ENCODE assay signal across 28 cellular contexts in genomic region chr6:33843696-33844121, GRCh38. TPM values are rescaled to one million over a fixed set of nuclear protein-coding genes. Genes with fewer than 3 reads are reported as not detected.
DNase-seq lines count a peak whose midpoint lies in the region; ATAC-seq, FAIRE-seq and TF ChIP-seq lines count a peak whose summit lies in the region.
"Had no signal": no experiment of that assay in that cellular context is flagged by ENCODE, and none has a peak within 500 bp of the region (broad histone marks: within the 10 kb centered on the region; RNA-seq: fewer than 3 reads in every experiment).

No MANE protein-coding gene starts in this region.

- H3K4me2 ChIP-seq in IMR-90 (ENCODE audit: low read depth, low read length): no peak overlapping the region
- H3K4me2 ChIP-seq: BLaER1 had no signal

- no peak overlapping the region for H4K8ac ChIP-seq in IMR-90 (ENCODE audit: low read depth in 2 of 2, low read length in 2 of 2)

- H3K27ac ChIP-seq in IMR-90 (ENCODE audit: insufficient read depth, low read length): no peak overlapping the region
- H3K27ac ChIP-seq: BLaER1 had no signal

- no peak for FAIRE-seq in D721Med (lab: Jason Lieb, UNC)
- FAIRE-seq: GM12891, GM19239 had no signal

- no peak overlapping the region for H3K14ac ChIP-seq in IMR-90 (replicated peaks; ENCODE audit: low read depth, low read length)

- no peak overlapping the region for H4K5ac ChIP-seq in IMR-90 (ENCODE audit: low read depth, low read length)

- no peak overlapping the region for H3K56ac ChIP-seq in IMR-90 (ENCODE audit: extremely low read depth, insufficient read depth, low read length)

- intact Hi-C loops in IMR-90 (cut with micrococcal nuclease): no loop called here

- peaks cover 29% of the 10 kb centered on the region for H3K4me1 ChIP-seq in IMR-90 (ENCODE audit: control insufficient read depth, insufficient read depth, low read length)

- no peak overlapping the region for H3K23ac ChIP-seq in IMR-90 (ENCODE audit: low read depth, low read length)

- WGBS in IMR-90 (ENCODE audit: extremely low coverage in 2 of 2, insufficient read length in 1 of 2), 2 experiments: no CpG with 5 or more reads among the region's 9 CpGs

- no peak overlapping the region for H2AK9ac ChIP-seq in IMR-90 (replicated peaks; ENCODE audit: low read depth, low read length, poor library complexity)

- no peak overlapping the region for H2BK15ac ChIP-seq in IMR-90 (ENCODE audit: low read depth, low read length)

- no TSS peak for BruUV-seq in IMR-90 (replicated peaks; lab: Mats Ljungman, UMichigan)

- no peaks in the 10 kb centered on the region for H4K20me1 ChIP-seq in IMR-90 (ENCODE audit: insufficient read depth, low read length)
- H4K20me1 ChIP-seq: BLaER1 had no signal

- H3K27me3 ChIP-seq in IMR-90 (ENCODE audit: control insufficient read depth, insufficient read depth, low read length): no peaks in the 10 kb centered on the region
- H3K27me3 ChIP-seq: BLaER1 had no signal

- no peak overlapping the region for H3K18ac ChIP-seq in IMR-90 (ENCODE audit: low read depth, low read length)

- no peak overlapping the region for H2BK20ac ChIP-seq in IMR-90 (ENCODE audit: low read depth, low read length)

- no peak overlapping the region for H3K9ac ChIP-seq in IMR-90 (ENCODE audit: low read depth, low read length)
- H3K9ac ChIP-seq: BLaER1 had no signal

- CTCF ChIA-PET in IMR-90 (lab: Yijun Ruan, JAX): no interaction called here

- H3K27me3 Mint-ChIP-seq in mesothelial cell of epicardium (ENCODE audit: low read depth): no peaks in the 10 kb centered on the region
- H3K27me3 Mint-ChIP-seq: CD4-positive, alpha-beta memory T cell had no signal

- TF ChIP-seq RAD21 in IMR-90 (IDR thresholded peaks at IDR 0.05; ENCODE audit: low read length): no peak

- peaks cover 28% of the 10 kb centered on the region for H3K9me1 ChIP-seq in IMR-90 (ENCODE audit: insufficient read depth, low read length)

- DNase-seq in IMR-90 (no peak), amniotic epithelial cell (ENCODE audit: low read depth) (peak; percentile 37), mesothelial cell of epicardium (ENCODE audit: low spot score in 2 of 2, unreplicated experiment in 2 of 2) (no peak), D721Med (ENCODE audit: insufficient read length, low spot score) (no peak)
- DNase-seq: Caco-2; CD4-positive, alpha-beta memory T cell; DND-41; KBM-7; MM.1S; NCI-H1092; NCI-H1436; NCI-H187 treated with DMSO at 0.1 percent for 48 hours; NCI-H2107; NCI-H2227 treated with DMSO at 0.1 percent for 48 hours; NCI-H510A; NCI-H748 treated with DMSO at 0.1 percent for 48 hours; Right ventricle myocardium superior; SW 1271; T-helper 17 cell had no signal

- H3K9me3 ChIP-seq in IMR-90 (ENCODE audit: control insufficient read depth, insufficient read depth, low read length): no peaks in the 10 kb centered on the region
- H3K9me3 ChIP-seq: BLaER1, Caco-2 had no signal

- TF ChIP-seq CTCF in IMR-90 (conservative IDR thresholded peaks at IDR 0.05; ENCODE audit: low read depth, low read length): no peak
- no peak for TF ChIP-seq CTCF in mesothelial cell of epicardium (IDR thresholded peaks at IDR 0.05; ENCODE audit: unreplicated experiment)
- no peak for TF ChIP-seq CTCF in D721Med (IDR thresholded peaks at IDR 0.05; ENCODE audit: insufficient read depth, missing control alignments)

- POLR2A ChIA-PET in IMR-90 (lab: Charles Lee; ENCODE audit: unreplicated experiment): no interaction called here

- H3K36me3 ChIP-seq in IMR-90 (ENCODE audit: control insufficient read depth, insufficient read depth, low read length): no peaks in the 10 kb centered on the region
- H3K36me3 ChIP-seq: BLaER1 had no signal

- H2AK5ac ChIP-seq in IMR-90 (ENCODE audit: low read depth, low read length): no peak overlapping the region

- H3K9me3 Mint-ChIP-seq in mesothelial cell of epicardium: no peaks in the 10 kb centered on the region

- H3K4me1 Mint-ChIP-seq in mesothelial cell of epicardium: peaks cover 51% of the 10 kb centered on the region

- H3K4me3 ChIP-seq in IMR-90 (ENCODE audit: insufficient read depth, low read depth, low read length): no peak overlapping the region
- H3K4me3 ChIP-seq: BLaER1 had no signal

- H3K79me1 ChIP-seq in IMR-90 (ENCODE audit: low read depth in 1 of 2, low read length in 2 of 2): peaks cover 0 to 8% of the 10 kb centered on the region in 2 experiments; a peak in 1 of 4 replicates

- no peak overlapping the region for H2BK5ac ChIP-seq in IMR-90 (ENCODE audit: low read depth, low read length, poor library complexity, severe bottlenecking)

- in situ Hi-C loops in IMR-90 (cut with MboI; ENCODE audit: low sequenced_read_pairs): no loop called here

- no peaks in the 10 kb centered on the region for H3K36me3 Mint-ChIP-seq in mesothelial cell of epicardium
- H3K36me3 Mint-ChIP-seq: CD4-positive, alpha-beta memory T cell had no signal

- no peak overlapping the region for H3K4me3 Mint-ChIP-seq in mesothelial cell of epicardium
- H3K4me3 Mint-ChIP-seq: CD4-positive, alpha-beta memory T cell; T-helper 17 cell had no signal

- H4K91ac ChIP-seq in IMR-90 (ENCODE audit: insufficient read depth, low read depth, low read length): no peak overlapping the region

- H2BK120ac ChIP-seq in IMR-90 (ENCODE audit: low read depth, low read length): 0 out of 2 replicates have a peak overlapping the region, but pooled peaks have one; percentile 16

- peak overlapping the region; percentile 69 for H2AFZ ChIP-seq in IMR-90 (replicated peaks; ENCODE audit: low read length, poor library complexity)

- no peak for ATAC-seq in IMR-90 (ENCODE audit: low read depth)
- ATAC-seq in GM18870 (IDR thresholded peaks at IDR 0.05; ENCODE audit: unreplicated experiment): no peak
- no peak for ATAC-seq in HG03520 (IDR thresholded peaks at IDR 0.05; ENCODE audit: unreplicated experiment)
- ATAC-seq in GM21423 (IDR thresholded peaks at IDR 0.05; ENCODE audit: unreplicated experiment): no peak
- ATAC-seq: T-helper 17 cell had no signal

- peak overlapping the region; percentile 12; the same call in 1 of the 2 replicates for H3K4ac ChIP-seq in IMR-90 (ENCODE audit: low read depth, low read length)

- dilution Hi-C loops in IMR-90 (cut with HindIII; ENCODE audit: low sequenced_read_pairs, unreplicated experiment): no loop called here

- TF ChIP-seq POLR2A in IMR-90 (IDR thresholded peaks at IDR 0.05; ENCODE audit: low read depth, low read length): no peak

- peak overlapping the region; percentile 79 for H3K27ac Mint-ChIP-seq in mesothelial cell of epicardium

TF ChIP-seq in IMR-90, 13 proteins besides CTCF, POLR2A, EP300 and RAD21:
- TF ChIP-seq MAZ (IDR thresholded peaks at IDR 0.05; ENCODE audit: borderline replicate concordance, low read depth, low read length): no peak
- no peak for TF ChIP-seq SMC3 (IDR thresholded peaks at IDR 0.05; ENCODE audit: low read depth, low read length)
- no peak for TF ChIP-seq MXI1 (IDR thresholded peaks at IDR 0.05; ENCODE audit: borderline replicate concordance, low read depth, low read length)
- no peak for TF ChIP-seq RCOR1 (IDR thresholded peaks at IDR 0.05; ENCODE audit: insufficient replicate concordance, low read length)
- no peak for TF ChIP-seq RFX5 (IDR thresholded peaks at IDR 0.05; ENCODE audit: low read depth, low read length)
- TF ChIP-seq ELK1 (IDR thresholded peaks at IDR 0.05; ENCODE audit: borderline replicate concordance, low read depth, low read length): no peak
- no peak for TF ChIP-seq CHD1 (IDR thresholded peaks at IDR 0.05; ENCODE audit: low read depth, low read length)
- no peak for TF ChIP-seq NFE2L2 (IDR thresholded peaks at IDR 0.05; ENCODE audit: low read depth, low read length)
- no peak for TF ChIP-seq MAFK (IDR thresholded peaks at IDR 0.05; ENCODE audit: low read depth, low read length)
- TF ChIP-seq CEBPB (IDR thresholded peaks at IDR 0.05; ENCODE audit: low read depth, low read length): no peak
- no peak for TF ChIP-seq USF2 (IDR thresholded peaks at IDR 0.05; ENCODE audit: low read depth, low read length)
- no peak for TF ChIP-seq FOS (IDR thresholded peaks at IDR 0.05; ENCODE audit: low read depth, low read length)
- no peak for TF ChIP-seq BHLHE40 (IDR thresholded peaks at IDR 0.05; ENCODE audit: low read depth, low read length)

RNA-seq across cellular contexts. Expression of gene MLN, which starts 39.9 kb away (rescaled TPM):
- total RNA-seq in IMR-90 (2012; rRNA removed) (not detected in 2 replicates), mesothelial cell of epicardium (not detected in 3 replicates)
- polyA plus RNA-seq in IMR-90 (2012; rRNA removed): not detected in 2 replicates
- polyA plus RNA-seq in IMR-90 (2012; cell fraction: cytosol; rRNA removed): not detected in 2 replicates
- not detected in 2 replicates for polyA plus RNA-seq in IMR-90 (2012; cell fraction: nucleus; rRNA removed; ENCODE audit: low replicate concordance)
- total RNA-seq: Caco-2; CD4-positive, alpha-beta memory T cell; H4; OCI-LY7; Right ventricle myocardium superior; SK-MEL-5; T-helper 17 cell had no signal
- polyA plus RNA-seq: CD4-positive, alpha-beta memory T cell had no signal

RNA-seq across cellular contexts. Expression of gene LEMD2, which starts 54.8 kb away (rescaled TPM):
- 24.4 and 26.5 TPM in 2 replicates for total RNA-seq in IMR-90 (2012; rRNA removed)
- polyA plus RNA-seq in IMR-90 (2012; rRNA removed): 37.8 and 43.6 TPM in 2 replicates
- polyA plus RNA-seq in IMR-90 (2012; cell fraction: cytosol; rRNA removed): 30.9 and 55.6 TPM in 2 replicates
- polyA plus RNA-seq in IMR-90 (2012; cell fraction: nucleus; rRNA removed; ENCODE audit: low replicate concordance): 98.1 and 109 TPM in 2 replicates
- 80.6 to 85.3 TPM (median 82.2 TPM) in 3 replicates for total RNA-seq in mesothelial cell of epicardium
